ENCODE assay signal across 34 cellular contexts in genomic region chr13:25859528-25859927, GRCh38.
"Had no signal": no experiment of that assay in that cellular context is flagged by ENCODE, and none has a peak within 500 bp of the region (broad histone marks: within the 10 kb centered on the region; RNA-seq: fewer than 3 reads in every experiment).

No MANE protein-coding gene starts in this region.

- H3K9me3 ChIP-seq: adrenal gland, body of pancreas, colonic mucosa, esophagus muscularis mucosa, gastroesophageal sphincter, heart right ventricle had no signal

- H3K4me3 Mint-ChIP-seq: activated CD4-positive, alpha-beta memory T cell treated with anti-CD3 and anti-CD28 coated beads for 36 hours; activated CD4-positive, alpha-beta T cell treated with anti-CD3 and anti-CD28 coated beads for 36 hours; activated CD4-positive, alpha-beta T cell treated with anti-CD3 and anti-CD28 coated beads, Interleukin-2, amount 10 ng/mL, durations not matched to agents 24 days and 14 days; activated CD8-positive, alpha-beta memory T cell treated with anti-CD3 and anti-CD28 coated beads, Interleukin-2, amount 10 ng/mL, durations not matched to agents 7 days and 5 days; activated CD8-positive, alpha-beta T cell treated with anti-CD3 and anti-CD28 coated beads, Interleukin-2, amount 10 ng/mL, durations not matched to agents 7 days and 5 days; activated naive CD4-positive, alpha-beta T cell treated with anti-CD3 and anti-CD28 coated beads for 36 hours; activated naive CD4-positive, alpha-beta T cell treated with anti-CD3 and anti-CD28 coated beads, Interleukin-2, amount 50 U/mL, for 24 hours; activated naive CD8-positive, alpha-beta T cell treated with anti-CD3 and anti-CD28 coated beads for 36 hours; activated naive CD8-positive, alpha-beta T cell treated with anti-CD3 and anti-CD28 coated beads, Interleukin-2, amount 50 U/mL, for 24 hours; activated T-helper 1 cell treated with anti-CD3 and anti-CD28 coated beads, Interleukin-12 subunit alpha, Interleukin-12 subunit beta, Interleukin-2, Interleukin-4 antibody, amounts not matched to agents 30 ng/mL and 10 ng/mL and 1 ng/mL, durations not matched to agents 14 hours and 24 hours and 36 hours; T-cell; T-helper 1 cell treated with Interleukin-12 subunit alpha and Interleukin-12 subunit beta and Interleukin-4 antibody, amounts not matched to agents 30 μg/mL and 1 μg/mL, for 36 hours had no signal

- H3K9me3 Mint-ChIP-seq: activated CD4-positive, alpha-beta memory T cell treated with anti-CD3 and anti-CD28 coated beads for 36 hours; activated CD4-positive, alpha-beta T cell treated with anti-CD3 and anti-CD28 coated beads, Interleukin-2, amount 10 ng/mL, durations not matched to agents 24 days and 14 days; activated naive CD4-positive, alpha-beta T cell treated with anti-CD3 and anti-CD28 coated beads for 36 hours; activated naive CD4-positive, alpha-beta T cell treated with anti-CD3 and anti-CD28 coated beads, Interleukin-2, amount 50 U/mL, for 24 hours; activated naive CD8-positive, alpha-beta T cell treated with anti-CD3 and anti-CD28 coated beads for 36 hours; activated naive CD8-positive, alpha-beta T cell treated with anti-CD3 and anti-CD28 coated beads, Interleukin-2, amount 50 U/mL, for 24 hours; activated T-helper 1 cell treated with anti-CD3 and anti-CD28 coated beads, Interleukin-12 subunit alpha, Interleukin-12 subunit beta, Interleukin-2, Interleukin-4 antibody, amounts not matched to agents 30 ng/mL and 10 ng/mL and 1 ng/mL, durations not matched to agents 14 hours and 24 hours and 36 hours; activated T-helper 2 cell treated with anti-CD3 and anti-CD28 coated beads, Interferon-gamma antibody, Interleukin-2, Interleukin-4, amounts not matched to agents 10 μg/mL and 5 μg/mL and 100 μg/mL, durations not matched to agents 14 hours and 24 hours and 36 hours; T-cell; T-helper 1 cell treated with Interleukin-12 subunit alpha and Interleukin-12 subunit beta and Interleukin-4 antibody, amounts not matched to agents 30 μg/mL and 1 μg/mL, for 36 hours had no signal

- ATAC-seq: activated CD4-positive, alpha-beta T cell treated with anti-CD3 and anti-CD28 coated beads for 36 hours; activated CD8-positive, alpha-beta memory T cell treated with anti-CD3 and anti-CD28 coated beads, Interleukin-2, amount 10 ng/mL, durations not matched to agents 7 days and 5 days; activated CD8-positive, alpha-beta T cell treated with anti-CD3 and anti-CD28 coated beads, Interleukin-2, amount 10 ng/mL, durations not matched to agents 7 days and 5 days; activated naive CD8-positive, alpha-beta T cell treated with anti-CD3 and anti-CD28 coated beads, Interleukin-2, amount 50 U/mL, for 24 hours; body of pancreas; gastroesophageal sphincter; heart right ventricle; T-cell had no signal

- H3K36me3 Mint-ChIP-seq: activated CD4-positive, alpha-beta memory T cell treated with anti-CD3 and anti-CD28 coated beads for 36 hours; activated CD8-positive, alpha-beta memory T cell treated with anti-CD3 and anti-CD28 coated beads, Interleukin-2, amount 10 ng/mL, durations not matched to agents 7 days and 5 days; activated naive CD4-positive, alpha-beta T cell treated with anti-CD3 and anti-CD28 coated beads, Interleukin-2, amount 50 U/mL, for 24 hours; activated naive CD8-positive, alpha-beta T cell treated with anti-CD3 and anti-CD28 coated beads for 36 hours; T-cell had no signal

- H3K4me3 ChIP-seq: adrenal gland, body of pancreas, cardiac muscle cell, colonic mucosa, esophagus muscularis mucosa, gastroesophageal sphincter, heart right ventricle had no signal

- H3K4me1 ChIP-seq: adrenal gland, body of pancreas, colonic mucosa, esophagus muscularis mucosa, gastroesophageal sphincter, heart right ventricle had no signal

- H3K27ac ChIP-seq: adrenal gland, body of pancreas, cardiac muscle cell, colonic mucosa, esophagus muscularis mucosa, gastroesophageal sphincter, heart right ventricle had no signal

- H3K27me3 ChIP-seq: adrenal gland, body of pancreas, cardiac muscle cell, colonic mucosa, esophagus muscularis mucosa had no signal

- DNase-seq: activated CD4-positive, alpha-beta memory T cell treated with anti-CD3 and anti-CD28 coated beads for 36 hours; activated CD4-positive, alpha-beta T cell treated with anti-CD3 and anti-CD28 coated beads for 36 hours; activated CD4-positive, alpha-beta T cell treated with anti-CD3 and anti-CD28 coated beads, Interleukin-2, amount 10 ng/mL, durations not matched to agents 24 days and 14 days; activated CD4-positive, CD25-positive, alpha-beta regulatory T cell; activated CD4-positive, CD25-positive, alpha-beta regulatory T cell treated with anti-CD3 and anti-CD28 coated beads, Interleukin-2, amount 50 U/mL, for 72 hours; activated CD8-positive, alpha-beta memory T cell treated with anti-CD3 and anti-CD28 coated beads, Interleukin-2, amount 10 ng/mL, durations not matched to agents 7 days and 5 days; activated CD8-positive, alpha-beta memory T cell treated with anti-CD3 and anti-CD28 coated beads, Interleukin-2, amount 50 U/mL, for 4 hours; activated CD8-positive, alpha-beta T cell treated with anti-CD3 and anti-CD28 coated beads, Interleukin-2, amount 10 ng/mL, durations not matched to agents 7 days and 5 days; activated effector memory CD4-positive, alpha-beta T cell treated with anti-CD3 and anti-CD28 coated beads, Interleukin-2, amount 50 U/mL, for 16 hours; activated naive CD4-positive, alpha-beta T cell treated with anti-CD3 and anti-CD28 coated beads for 36 hours; activated naive CD8-positive, alpha-beta T cell treated with anti-CD3 and anti-CD28 coated beads for 36 hours; activated naive CD8-positive, alpha-beta T cell treated with anti-CD3 and anti-CD28 coated beads, Interleukin-2, amount 50 U/mL, for 24 hours; activated T-cell treated with anti-CD3 and anti-CD28 coated beads, Interleukin-2, amount 50 U/mL, for 1 hour; activated T-cell treated with anti-CD3 and anti-CD28 coated beads, Interleukin-2, amount 50 U/mL, for 48 hours; adrenal gland; amygdala; aorta; body of pancreas; central memory CD4-positive, alpha-beta T cell; cerebellar nuclear complex; colonic mucosa; effector CD8-positive, alpha-beta T cell; erythroblast; foreskin melanocyte; heart right ventricle; T-cell; T1000 had no signal

- H3K4me1 Mint-ChIP-seq: activated CD4-positive, alpha-beta T cell treated with anti-CD3 and anti-CD28 coated beads for 36 hours; activated CD8-positive, alpha-beta memory T cell treated with anti-CD3 and anti-CD28 coated beads, Interleukin-2, amount 10 ng/mL, durations not matched to agents 7 days and 5 days; activated naive CD4-positive, alpha-beta T cell treated with anti-CD3 and anti-CD28 coated beads, Interleukin-2, amount 50 U/mL, for 24 hours; activated naive CD8-positive, alpha-beta T cell treated with anti-CD3 and anti-CD28 coated beads for 36 hours; activated naive CD8-positive, alpha-beta T cell treated with anti-CD3 and anti-CD28 coated beads, Interleukin-2, amount 50 U/mL, for 24 hours; T-cell had no signal

- H3K27ac Mint-ChIP-seq: activated CD4-positive, alpha-beta memory T cell treated with anti-CD3 and anti-CD28 coated beads for 36 hours; activated CD4-positive, alpha-beta T cell treated with anti-CD3 and anti-CD28 coated beads for 36 hours; activated CD4-positive, alpha-beta T cell treated with anti-CD3 and anti-CD28 coated beads, Interleukin-2, amount 10 ng/mL, durations not matched to agents 24 days and 14 days; activated CD8-positive, alpha-beta memory T cell treated with anti-CD3 and anti-CD28 coated beads, Interleukin-2, amount 10 ng/mL, durations not matched to agents 7 days and 5 days; activated CD8-positive, alpha-beta T cell treated with anti-CD3 and anti-CD28 coated beads, Interleukin-2, amount 10 ng/mL, durations not matched to agents 7 days and 5 days; activated naive CD4-positive, alpha-beta T cell treated with anti-CD3 and anti-CD28 coated beads for 36 hours; activated naive CD4-positive, alpha-beta T cell treated with anti-CD3 and anti-CD28 coated beads, Interleukin-2, amount 50 U/mL, for 24 hours; activated naive CD8-positive, alpha-beta T cell treated with anti-CD3 and anti-CD28 coated beads for 36 hours; activated naive CD8-positive, alpha-beta T cell treated with anti-CD3 and anti-CD28 coated beads, Interleukin-2, amount 50 U/mL, for 24 hours; activated T-helper 1 cell treated with anti-CD3 and anti-CD28 coated beads, Interleukin-12 subunit alpha, Interleukin-12 subunit beta, Interleukin-2, Interleukin-4 antibody, amounts not matched to agents 30 ng/mL and 10 ng/mL and 1 ng/mL, durations not matched to agents 14 hours and 24 hours and 36 hours; activated T-helper 2 cell treated with anti-CD3 and anti-CD28 coated beads, Interferon-gamma antibody, Interleukin-2, Interleukin-4, amounts not matched to agents 10 μg/mL and 5 μg/mL and 100 μg/mL, durations not matched to agents 14 hours and 24 hours and 36 hours; T-cell; T-helper 1 cell treated with Interleukin-12 subunit alpha and Interleukin-12 subunit beta and Interleukin-4 antibody, amounts not matched to agents 30 μg/mL and 1 μg/mL, for 36 hours had no signal

- H3K27me3 Mint-ChIP-seq: activated CD4-positive, alpha-beta memory T cell treated with anti-CD3 and anti-CD28 coated beads for 36 hours; activated naive CD4-positive, alpha-beta T cell treated with anti-CD3 and anti-CD28 coated beads, Interleukin-2, amount 50 U/mL, for 24 hours; activated naive CD8-positive, alpha-beta T cell treated with anti-CD3 and anti-CD28 coated beads for 36 hours had no signal

- H3K36me3 ChIP-seq: adrenal gland, cardiac muscle cell, colonic mucosa, esophagus muscularis mucosa, gastroesophageal sphincter, heart right ventricle had no signal
